14 cellular contexts compared by ENCODE assay signal in genomic region chrX:69154051-69154450, GRCh38.
"Had no signal": no experiment of that assay in that cellular context is flagged by ENCODE, and none has a peak within 500 bp of the region (broad histone marks: within the 10 kb centered on the region; RNA-seq: fewer than 3 reads in every experiment).

No MANE protein-coding gene starts in this region.

- H3K27me3 Mint-ChIP-seq: activated B cell treated with CpG ODN at 0.5 μM for 24 hours; activated naive CD8-positive, alpha-beta T cell treated with anti-CD3 and anti-CD28 coated beads for 36 hours had no signal

- H3K36me3 Mint-ChIP-seq: activated naive CD8-positive, alpha-beta T cell treated with anti-CD3 and anti-CD28 coated beads for 36 hours; natural killer cell had no signal

- H3K27ac Mint-ChIP-seq: activated B cell treated with CpG ODN at 0.5 μM for 24 hours; activated CD4-positive, alpha-beta T cell treated with anti-CD3 and anti-CD28 coated beads for 36 hours; activated naive CD8-positive, alpha-beta T cell treated with anti-CD3 and anti-CD28 coated beads for 36 hours; dendritic cell treated with granulocyte-macrophage colony-stimulating factor and Interleukin-4, amounts not matched to agents 40 ng/mL and 50 ng/mL, for 4 days; natural killer cell had no signal

- H3K36me3 ChIP-seq: left ventricle myocardium inferior, pancreas, upper lobe of right lung had no signal

- ATAC-seq: activated CD4-positive, alpha-beta T cell treated with anti-CD3 and anti-CD28 coated beads for 36 hours; natural killer cell; stimulated activated naive CD8-positive, alpha-beta T cell treated with anti-CD3 and anti-CD28 coated beads, Interleukin-15, Interleukin-2, amounts not matched to agents 100 U/mL and 50 U/mL, for 24 hours had no signal

- H3K4me3 ChIP-seq: left ventricle myocardium inferior, pancreas, upper lobe of right lung had no signal

- H3K4me1 ChIP-seq: pancreas, upper lobe of right lung had no signal

- H3K4me1 Mint-ChIP-seq: activated CD4-positive, alpha-beta T cell treated with anti-CD3 and anti-CD28 coated beads for 36 hours; activated naive CD8-positive, alpha-beta T cell treated with anti-CD3 and anti-CD28 coated beads for 36 hours; natural killer cell had no signal

- H3K9me3 Mint-ChIP-seq: activated B cell treated with CpG ODN at 0.5 μM for 24 hours; activated naive CD8-positive, alpha-beta T cell treated with anti-CD3 and anti-CD28 coated beads for 36 hours; dendritic cell treated with granulocyte-macrophage colony-stimulating factor and Interleukin-4, amounts not matched to agents 40 ng/mL and 50 ng/mL, for 4 days; natural killer cell had no signal

- H3K27ac ChIP-seq: left ventricle myocardium inferior, pancreas, upper lobe of right lung had no signal

- DNase-seq: activated B cell treated with CpG ODN at 0.5 μM for 24 hours; activated CD4-positive, alpha-beta T cell treated with anti-CD3 and anti-CD28 coated beads for 36 hours; activated CD4-positive, alpha-beta T cell treated with anti-CD3 and anti-CD28 coated beads, Interleukin-2, amount 50 U/mL, for 4 hours; activated naive CD4-positive, alpha-beta T cell treated with Interleukin-2 at 50 U/mL for 16 hours; activated naive CD8-positive, alpha-beta T cell treated with anti-CD3 and anti-CD28 coated beads for 36 hours; effector CD8-positive, alpha-beta T cell; left ventricle myocardium inferior; natural killer cell; stimulated activated CD4-positive, alpha-beta T cell treated with anti-CD3 and anti-CD28 coated beads, Interleukin-4, amount 100 ng/mL, for 4 hours; stimulated activated naive CD8-positive, alpha-beta T cell treated with anti-CD3 and anti-CD28 coated beads, Interleukin-15, Interleukin-2, amounts not matched to agents 100 U/mL and 50 U/mL, for 24 hours; T-helper 9 cell; upper lobe of right lung had no signal

- H3K4me3 Mint-ChIP-seq: activated B cell treated with CpG ODN at 0.5 μM for 24 hours; activated CD4-positive, alpha-beta T cell treated with anti-CD3 and anti-CD28 coated beads for 36 hours; activated naive CD8-positive, alpha-beta T cell treated with anti-CD3 and anti-CD28 coated beads for 36 hours; dendritic cell treated with granulocyte-macrophage colony-stimulating factor and Interleukin-4, amounts not matched to agents 40 ng/mL and 50 ng/mL, for 4 days; natural killer cell had no signal

- H3K9me3 ChIP-seq: left ventricle myocardium inferior, pancreas, upper lobe of right lung had no signal
